In genomic region chr10:78342787-78343186, GRCh38 we compare ENCODE assay signal across 26 cellular contexts.
DNase-seq lines count a peak whose midpoint lies in the region; ATAC-seq and TF ChIP-seq lines count a peak whose summit lies in the region.
"Had no signal": no experiment of that assay in that cellular context is flagged by ENCODE, and none has a peak within 500 bp of the region (broad histone marks: within the 10 kb centered on the region; RNA-seq: fewer than 3 reads in every experiment).

No MANE protein-coding gene starts in this region.

- H4K91ac ChIP-seq in trophoblast cell (ENCODE audit: low read depth, low read length): peak overlapping the region; percentile 30

- H3K79me1 ChIP-seq in trophoblast cell (ENCODE audit: low read length): peaks cover 2% of the 10 kb centered on the region

- TF ChIP-seq CTCF in glutamatergic neuron (IDR thresholded peaks at IDR 0.05; ENCODE audit: partially characterized antibody, unreplicated experiment): no peak
- TF ChIP-seq CTCF in vagina (IDR thresholded peaks at IDR 0.05): no peak
- TF ChIP-seq CTCF in mucosa of descending colon (IDR thresholded peaks at IDR 0.05): no peak

- H3K79me2 ChIP-seq in trophoblast cell (ENCODE audit: control insufficient read depth, insufficient read depth, low read length, poor library complexity): no peaks in the 10 kb centered on the region
- H3K79me2 ChIP-seq: hepatocyte had no signal

- no peak overlapping the region for H3K27ac Mint-ChIP-seq in glutamatergic neuron (ENCODE audit: unreplicated experiment)
- H3K27ac Mint-ChIP-seq: activated CD4-positive, alpha-beta T cell treated with anti-CD3 and anti-CD28 coated beads for 36 hours; activated naive CD8-positive, alpha-beta T cell treated with anti-CD3 and anti-CD28 coated beads, Interleukin-2, amount 50 U/mL, for 24 hours; activated T-helper 17 cell treated with anti-CD3 and anti-CD28 coated beads, Interleukin-2, amount 50 U/mL, for 72 hours; immature natural killer cell; stimulated activated effector memory CD8-positive, alpha-beta T cell treated with anti-CD3 and anti-CD28 coated beads, Interleukin-12 subunit alpha, Interleukin-12 subunit beta, amount 100 ng/mL, for 72 hours had no signal

- no peak overlapping the region for H3K14ac ChIP-seq in trophoblast cell (ENCODE audit: low read length)

- H2AFZ ChIP-seq in trophoblast cell (ENCODE audit: insufficient read depth, low read length, poor library complexity): no peak overlapping the region
- H2AFZ ChIP-seq: hepatocyte had no signal

- no peaks in the 10 kb centered on the region for H3K27me3 ChIP-seq in trophoblast cell (ENCODE audit: insufficient read depth, low read length)
- no peaks in the 10 kb centered on the region for H3K27me3 ChIP-seq in vagina
- H3K27me3 ChIP-seq: body of pancreas, hepatocyte, neutrophil had no signal

- H2BK12ac ChIP-seq in trophoblast cell (ENCODE audit: low read length): no peak overlapping the region

- peaks cover 8% of the 10 kb centered on the region for H3K27me3 Mint-ChIP-seq in glutamatergic neuron (ENCODE audit: unreplicated experiment)

- no peak overlapping the region for H4K8ac ChIP-seq in trophoblast cell (ENCODE audit: low read depth, low read length)

- H2BK120ac ChIP-seq in trophoblast cell (ENCODE audit: insufficient read depth, low read length, poor library complexity): peak overlapping the region; percentile 10

- no peak overlapping the region for H3K9ac ChIP-seq in trophoblast cell (ENCODE audit: low read length)

- H3K4me1 Mint-ChIP-seq in glutamatergic neuron (ENCODE audit: low read depth, unreplicated experiment): no peaks in the 10 kb centered on the region
- H3K4me1 Mint-ChIP-seq: activated CD4-positive, alpha-beta T cell treated with anti-CD3 and anti-CD28 coated beads for 36 hours; activated naive CD8-positive, alpha-beta T cell treated with anti-CD3 and anti-CD28 coated beads, Interleukin-2, amount 50 U/mL, for 24 hours; activated T-helper 17 cell treated with anti-CD3 and anti-CD28 coated beads, Interleukin-2, amount 50 U/mL, for 72 hours; immature natural killer cell; stimulated activated effector memory CD8-positive, alpha-beta T cell treated with anti-CD3 and anti-CD28 coated beads, Interleukin-12 subunit alpha, Interleukin-12 subunit beta, amount 100 ng/mL, for 72 hours had no signal

- no peak for TF ChIP-seq POLR2A in vagina (IDR thresholded peaks at IDR 0.05)
- no peak for TF ChIP-seq POLR2A in GM18505 (IDR thresholded peaks at IDR 0.05; ENCODE audit: borderline replicate concordance, extremely low read depth, insufficient read depth, insufficient read length)

- DNase-seq in cardiac septum (ENCODE audit: low spot score) (peak; percentile 66), left cardiac atrium (no peak), glutamatergic neuron (peak; percentile 4), trophoblast cell (no peak), vagina (ENCODE audit: extremely low spot score in 2 of 2) (peak; percentile 56 to 72), mucosa of descending colon (no peak)
- DNase-seq: activated CD4-positive, alpha-beta T cell treated with anti-CD3 and anti-CD28 coated beads for 36 hours; activated naive CD8-positive, alpha-beta T cell treated with anti-CD3 and anti-CD28 coated beads, Interleukin-2, amount 50 U/mL, for 24 hours; effector memory CD4-positive, alpha-beta T cell; foreskin melanocyte; immature natural killer cell; NCI-H1048; NCI-H187 treated with DMSO at 0.1 percent for 48 hours; NCI-H526; T-helper 2 cell had no signal

- ATAC-seq in left cardiac atrium: no peak
- ATAC-seq in HG03196 (IDR thresholded peaks at IDR 0.05; ENCODE audit: unreplicated experiment): no peak
- no peak for ATAC-seq in mucosa of descending colon
- no peak for ATAC-seq in GM18505 (IDR thresholded peaks at IDR 0.05; ENCODE audit: unreplicated experiment)
- ATAC-seq: activated CD4-positive, alpha-beta T cell treated with anti-CD3 and anti-CD28 coated beads for 36 hours; activated naive CD8-positive, alpha-beta T cell treated with anti-CD3 and anti-CD28 coated beads, Interleukin-2, amount 50 U/mL, for 24 hours; activated T-helper 17 cell treated with anti-CD3 and anti-CD28 coated beads, Interleukin-2, amount 50 U/mL, for 72 hours; body of pancreas; HCT116 had no signal

- WGBS in trophoblast cell (ENCODE audit: extremely low coverage, insufficient coverage, insufficient read length): no CpG with 5 or more reads among the region's 6 CpGs

- H3K9me3 ChIP-seq in trophoblast cell (ENCODE audit: insufficient read depth, low read depth, low read length): peaks cover 6% of the 10 kb centered on the region
- H3K9me3 ChIP-seq in vagina: no peaks in the 10 kb centered on the region
- no peaks in the 10 kb centered on the region for H3K9me3 ChIP-seq in mucosa of descending colon
- H3K9me3 ChIP-seq: body of pancreas, neutrophil had no signal

- H3K4ac ChIP-seq in trophoblast cell (ENCODE audit: low read depth, low read length): no peak overlapping the region

- intact Hi-C loops in cardiac septum (cut with DNase I): no loop called here
- intact Hi-C loops in left cardiac atrium (cut with DNase I): no loop called here
- intact Hi-C loops in vagina (cut with DNase I): no loop called here
- intact Hi-C loops in mucosa of descending colon (cut with DNase I, micrococcal nuclease): no loop called here

- peaks cover 15% of the 10 kb centered on the region for H3K36me3 Mint-ChIP-seq in glutamatergic neuron (ENCODE audit: unreplicated experiment)
- H3K36me3 Mint-ChIP-seq: immature natural killer cell; stimulated activated effector memory CD8-positive, alpha-beta T cell treated with anti-CD3 and anti-CD28 coated beads, Interleukin-12 subunit alpha, Interleukin-12 subunit beta, amount 100 ng/mL, for 72 hours had no signal

- no peak overlapping the region for H3K27ac ChIP-seq in trophoblast cell (ENCODE audit: low read depth, low read length)
- H3K27ac ChIP-seq in vagina: no peak overlapping the region
- H3K27ac ChIP-seq: body of pancreas, C4-2B, hepatocyte, neutrophil, SK-N-MC, skin epidermis had no signal

- H4K12ac ChIP-seq in trophoblast cell (ENCODE audit: low read depth, low read length): no peak overlapping the region

- no peak overlapping the region for H2AK5ac ChIP-seq in trophoblast cell (ENCODE audit: low read length)

- H3K4me3 ChIP-seq in trophoblast cell (ENCODE audit: low read depth, low read length) (no peak overlapping the region), vagina (no peak overlapping the region), mucosa of descending colon (no peak overlapping the region)
- H3K4me3 ChIP-seq: body of pancreas, hepatocyte, SK-N-MC, skin epidermis had no signal

- no peak overlapping the region for H3K4me2 ChIP-seq in trophoblast cell (ENCODE audit: low read length)
- H3K4me2 ChIP-seq: hepatocyte had no signal

- H3K18ac ChIP-seq in trophoblast cell (ENCODE audit: low read length): no peak overlapping the region

- H3K9me3 Mint-ChIP-seq in glutamatergic neuron (ENCODE audit: unreplicated experiment): peaks cover 2% of the 10 kb centered on the region
- H3K9me3 Mint-ChIP-seq: activated naive CD8-positive, alpha-beta T cell treated with anti-CD3 and anti-CD28 coated beads, Interleukin-2, amount 50 U/mL, for 24 hours; activated T-helper 17 cell treated with anti-CD3 and anti-CD28 coated beads, Interleukin-2, amount 50 U/mL, for 72 hours; stimulated activated effector memory CD8-positive, alpha-beta T cell treated with anti-CD3 and anti-CD28 coated beads, Interleukin-12 subunit alpha, Interleukin-12 subunit beta, amount 100 ng/mL, for 72 hours had no signal

- H3K4me3 Mint-ChIP-seq in glutamatergic neuron (ENCODE audit: unreplicated experiment): no peak overlapping the region
- H3K4me3 Mint-ChIP-seq: activated CD4-positive, alpha-beta T cell treated with anti-CD3 and anti-CD28 coated beads for 36 hours; activated naive CD8-positive, alpha-beta T cell treated with anti-CD3 and anti-CD28 coated beads, Interleukin-2, amount 50 U/mL, for 24 hours; activated T-helper 17 cell treated with anti-CD3 and anti-CD28 coated beads, Interleukin-2, amount 50 U/mL, for 72 hours; immature natural killer cell; stimulated activated effector memory CD8-positive, alpha-beta T cell treated with anti-CD3 and anti-CD28 coated beads, Interleukin-12 subunit alpha, Interleukin-12 subunit beta, amount 100 ng/mL, for 72 hours had no signal

- H3K23ac ChIP-seq in trophoblast cell (ENCODE audit: low read length): no peak overlapping the region

- H3K4me1 ChIP-seq in trophoblast cell (ENCODE audit: control insufficient read depth in 1 of 2, insufficient read depth in 2 of 2, low read length in 2 of 2) (peaks cover 5 to 7% of the 10 kb centered on the region in 2 experiments), vagina (no peaks in the 10 kb centered on the region), mucosa of descending colon (ENCODE audit: low read depth) (no peaks in the 10 kb centered on the region)
- H3K4me1 ChIP-seq: body of pancreas had no signal

- no peak overlapping the region for H2BK5ac ChIP-seq in trophoblast cell (ENCODE audit: low read depth, low read length, poor library complexity)

- H3K36me3 ChIP-seq in trophoblast cell (ENCODE audit: control insufficient read depth in 1 of 2, insufficient read depth in 2 of 2, low read length in 2 of 2): no peaks in the 10 kb centered on the region
- H3K36me3 ChIP-seq in vagina: no peaks in the 10 kb centered on the region
- no peaks in the 10 kb centered on the region for H3K36me3 ChIP-seq in mucosa of descending colon (ENCODE audit: low read depth)
- H3K36me3 ChIP-seq: neutrophil had no signal

Comparison
In these comparisons a context has a peak if more than half of its experiments do, and no peak if none do; other contexts are left out.
1. DNase-seq: peak in cardiac septum (single experiment), glutamatergic neuron (single experiment) and vagina (2 of 2); none in left cardiac atrium (single experiment), trophoblast cell (0 of 2) and mucosa of descending colon (0 of 3).